ENCODE assay signal across 18 cellular contexts in genomic region chr6:5044866-5045265, GRCh38. TPM values are rescaled to one million over a fixed set of nuclear protein-coding genes. Genes with fewer than 3 reads are reported as not detected.
"Had no signal": no experiment of that assay in that cellular context is flagged by ENCODE, and none has a peak within 500 bp of the region (broad histone marks: within the 10 kb centered on the region; RNA-seq: fewer than 3 reads in every experiment).

No MANE protein-coding gene starts in this region.

- H3K27ac Mint-ChIP-seq: activated CD4-positive, alpha-beta T cell treated with anti-CD3 and anti-CD28 coated beads, Interleukin-2, amount 10 ng/mL, durations not matched to agents 7 days and 5 days; activated CD8-positive, alpha-beta memory T cell treated with anti-CD3 and anti-CD28 coated beads, Interleukin-2, amount 10 ng/mL, durations not matched to agents 7 days and 5 days; activated CD8-positive, alpha-beta T cell treated with anti-CD3 and anti-CD28 coated beads for 36 hours; activated naive CD8-positive, alpha-beta T cell treated with anti-CD3 and anti-CD28 coated beads, Interleukin-2, amount 50 U/mL, for 24 hours; natural killer cell; type B pancreatic cell had no signal

- H3K9me3 ChIP-seq: body of pancreas, thoracic aorta, vagina had no signal

- H3K9me3 Mint-ChIP-seq: activated CD8-positive, alpha-beta T cell treated with anti-CD3 and anti-CD28 coated beads for 36 hours; type B pancreatic cell had no signal

- H3K4me3 ChIP-seq: body of pancreas, left lung, thoracic aorta, vagina had no signal

- ATAC-seq: activated CD8-positive, alpha-beta memory T cell treated with anti-CD3 and anti-CD28 coated beads, Interleukin-2, amount 10 ng/mL, durations not matched to agents 7 days and 5 days; activated CD8-positive, alpha-beta T cell treated with anti-CD3 and anti-CD28 coated beads for 36 hours; activated naive CD8-positive, alpha-beta T cell treated with anti-CD3 and anti-CD28 coated beads, Interleukin-2, amount 50 U/mL, for 24 hours; body of pancreas; left lung; natural killer cell; right cardiac atrium had no signal

- H3K4me1 ChIP-seq: body of pancreas, left lung, vagina had no signal

- H3K4me3 Mint-ChIP-seq: activated CD4-positive, alpha-beta T cell treated with anti-CD3 and anti-CD28 coated beads, Interleukin-2, amount 10 ng/mL, durations not matched to agents 7 days and 5 days; activated CD8-positive, alpha-beta memory T cell treated with anti-CD3 and anti-CD28 coated beads, Interleukin-2, amount 10 ng/mL, durations not matched to agents 7 days and 5 days; activated CD8-positive, alpha-beta T cell treated with anti-CD3 and anti-CD28 coated beads for 36 hours; activated naive CD8-positive, alpha-beta T cell treated with anti-CD3 and anti-CD28 coated beads, Interleukin-2, amount 50 U/mL, for 24 hours; natural killer cell; type B pancreatic cell had no signal

- H3K36me3 Mint-ChIP-seq: activated CD8-positive, alpha-beta memory T cell treated with anti-CD3 and anti-CD28 coated beads, Interleukin-2, amount 10 ng/mL, durations not matched to agents 7 days and 5 days; natural killer cell; type B pancreatic cell had no signal

- H3K27me3 Mint-ChIP-seq: activated CD4-positive, alpha-beta T cell treated with anti-CD3 and anti-CD28 coated beads, Interleukin-2, amount 10 ng/mL, durations not matched to agents 7 days and 5 days; activated CD8-positive, alpha-beta memory T cell treated with anti-CD3 and anti-CD28 coated beads, Interleukin-2, amount 10 ng/mL, durations not matched to agents 7 days and 5 days; activated CD8-positive, alpha-beta T cell treated with anti-CD3 and anti-CD28 coated beads for 36 hours; type B pancreatic cell had no signal

- H3K36me3 ChIP-seq: left lung, thoracic aorta, vagina had no signal

- H3K27me3 ChIP-seq: body of pancreas, left lung, vagina had no signal

- DNase-seq: activated CD4-positive, alpha-beta T cell treated with anti-CD3 and anti-CD28 coated beads, Interleukin-2, amount 10 ng/mL, durations not matched to agents 7 days and 5 days; activated CD8-positive, alpha-beta memory T cell treated with anti-CD3 and anti-CD28 coated beads, Interleukin-2, amount 10 ng/mL, durations not matched to agents 7 days and 5 days; activated CD8-positive, alpha-beta T cell treated with anti-CD3 and anti-CD28 coated beads for 36 hours; activated effector memory CD4-positive, alpha-beta T cell treated with anti-CD3 and anti-CD28 coated beads, Interleukin-2, amount 50 U/mL, for 16 hours; activated naive CD4-positive, alpha-beta T cell treated with anti-CD3 and anti-CD28 coated beads, Interleukin-2, amount 50 U/mL, for 16 hours; activated naive CD8-positive, alpha-beta T cell treated with anti-CD3 and anti-CD28 coated beads, Interleukin-2, amount 50 U/mL, for 24 hours; activated T-cell treated with anti-CD3 and anti-CD28 coated beads for 4 hours; body of pancreas; kidney glomerular epithelial cell; left lung; natural killer cell; right cardiac atrium; stimulated activated CD4-positive, alpha-beta T cell treated with anti-CD3 and anti-CD28 coated beads, Interleukin-4, amount 100 ng/mL, for 24 hours; stimulated activated naive CD4-positive, alpha-beta T cell treated with Interleukin-2 at 50 U/mL for 16 hours had no signal

- H3K27ac ChIP-seq: body of pancreas, epithelial cell of prostate, left lung, thoracic aorta, vagina had no signal

- H3K4me1 Mint-ChIP-seq: activated CD4-positive, alpha-beta T cell treated with anti-CD3 and anti-CD28 coated beads, Interleukin-2, amount 10 ng/mL, durations not matched to agents 7 days and 5 days; activated CD8-positive, alpha-beta memory T cell treated with anti-CD3 and anti-CD28 coated beads, Interleukin-2, amount 10 ng/mL, durations not matched to agents 7 days and 5 days; activated naive CD8-positive, alpha-beta T cell treated with anti-CD3 and anti-CD28 coated beads, Interleukin-2, amount 50 U/mL, for 24 hours; natural killer cell had no signal

RNA-seq across cellular contexts. Expression of gene PPP1R3G, which starts 40.3 kb away (rescaled TPM):
- total RNA-seq: activated CD8-positive, alpha-beta memory T cell treated with anti-CD3 and anti-CD28 coated beads, Interleukin-2, amount 10 ng/mL, durations not matched to agents 7 days and 5 days had no signal
